ENCODE assay signal across 18 cellular contexts in the genomic region with DNA sequence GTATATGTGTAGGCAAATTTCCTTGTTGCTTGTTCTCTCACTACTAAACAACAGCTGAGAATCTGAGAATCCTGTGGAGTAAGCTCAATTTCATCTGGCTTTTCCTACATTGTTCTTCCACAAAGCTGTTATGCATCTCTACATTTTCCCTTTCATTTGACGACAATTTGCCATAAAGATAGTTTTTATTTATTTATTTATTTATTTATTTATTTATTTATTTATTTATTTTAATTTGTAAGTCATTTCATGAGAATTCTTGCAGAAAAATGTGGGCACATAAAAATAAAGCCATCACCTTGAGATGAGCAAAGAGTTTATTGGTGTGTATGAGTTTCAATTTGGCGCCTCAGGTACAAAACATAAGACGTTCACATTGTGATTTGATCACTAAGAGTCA.
DNase-seq lines count a peak whose midpoint lies in the region; ATAC-seq and TF ChIP-seq lines count a peak whose summit lies in the region.
"Had no signal": no experiment of that assay in that cellular context is flagged by ENCODE, and none has a peak within 500 bp of the region (broad histone marks: within the 10 kb centered on the region; RNA-seq: fewer than 3 reads in every experiment).

No MANE protein-coding gene starts in this region.

- no peak overlapping the region for H3K27ac Mint-ChIP-seq in GM23338
- H3K27ac Mint-ChIP-seq: B cell; CD4-positive, alpha-beta T cell; CD8-positive, alpha-beta T cell had no signal

- H2AFZ ChIP-seq in GM23338, result no peak overlapping the region

- H3K9me3 Mint-ChIP-seq in GM23338, result peaks cover 88% of the 10 kb centered on the region

- no peak overlapping the region for H3K9ac ChIP-seq in HUES64 (ENCODE audit: low read depth, low read length)
- H3K9ac ChIP-seq: BLaER1 treated with 17β-estradiol and CSF1 and Interleukin-3, amounts not matched to agents 10 nM and 100 nM had no signal

- no peaks in the 10 kb centered on the region for H4K20me1 ChIP-seq in GM23338 (replicated peaks; ENCODE audit: insufficient read depth)
- H4K20me1 ChIP-seq: BLaER1 treated with 17β-estradiol and CSF1 and Interleukin-3, amounts not matched to agents 10 nM and 100 nM had no signal

- no peak overlapping the region for H3K4me3 ChIP-seq in GM23338
- H3K4me3 ChIP-seq in HEK293 (ENCODE audit: low read depth, low read length), result no peak overlapping the region
- no peak overlapping the region for H3K4me3 ChIP-seq in HUES64 (ENCODE audit: low read length)
- H3K4me3 ChIP-seq: BLaER1 treated with 17β-estradiol and CSF1 and Interleukin-3, amounts not matched to agents 10 nM and 100 nM had no signal

- DNase-seq in GM23338 (ENCODE audit: low spot score) (no peak), NCI-H1417 treated with DMSO at 0.1 percent for 48 hours (lab: John Stamatoyannopoulos, UW) (no peak)
- DNase-seq: 8988T; AML-193; Caco-2; Calu3; CD4-positive, alpha-beta T cell; CD8-positive, alpha-beta T cell; DMS79 treated with DMSO at 0.1 percent for 48 hours; GF-D8 had no signal

- ATAC-seq in GM23338 (no peak), HG03432 (IDR thresholded peaks at IDR 0.05; ENCODE audit: unreplicated experiment) (no peak), SK-N-SH treated with all-trans-retinoic acid at 6 μM for 48 hours (no peak), GM21619 (IDR thresholded peaks at IDR 0.05; ENCODE audit: unreplicated experiment) (no peak)
- ATAC-seq: CD8-positive, alpha-beta T cell had no signal

- CTCF ChIA-PET in HEK293 (lab: Yijun Ruan, JAX), result interaction anchor here (0.6 kb wide), 1 partner anchor 1069 kb away, joined by 3 read pairs; no protein-coding TSS in a partner anchor

- no peak overlapping the region for H3K4me3 Mint-ChIP-seq in GM23338
- H3K4me3 Mint-ChIP-seq: B cell; CD4-positive, alpha-beta T cell; CD8-positive, alpha-beta T cell had no signal

- no peak for TF ChIP-seq CTCF in GM23338 (conservative IDR thresholded peaks at IDR 0.05; ENCODE audit: low read depth in 2 of 2)
- TF ChIP-seq CTCF in HEK293 (tag by site-specific recombination; IDR thresholded peaks at IDR 0.05), result no peak

- H3K27me3 ChIP-seq in GM23338 (ENCODE audit: insufficient read depth) (no peaks in the 10 kb centered on the region), HUES64 (ENCODE audit: insufficient read depth, low read length) (no peaks in the 10 kb centered on the region)
- H3K27me3 ChIP-seq: BLaER1 treated with 17β-estradiol and CSF1 and Interleukin-3, amounts not matched to agents 10 nM and 100 nM had no signal

- POLR2A ChIA-PET in HEK293 (lab: Yijun Ruan, JAX), result no interaction called here

- H3K36me3 ChIP-seq in GM23338 (ENCODE audit: insufficient read depth) (no peaks in the 10 kb centered on the region), HEK293 (ENCODE audit: control insufficient read depth in 2 of 2, insufficient read depth in 1 of 2, low read length in 2 of 2) (no peaks in the 10 kb centered on the region), HUES64 (ENCODE audit: insufficient read depth, low read length) (no peaks in the 10 kb centered on the region)
- H3K36me3 ChIP-seq: BLaER1 treated with 17β-estradiol and CSF1 and Interleukin-3, amounts not matched to agents 10 nM and 100 nM had no signal

- no peaks in the 10 kb centered on the region; the same call in 2 of the 3 replicates for H3K4me1 Mint-ChIP-seq in GM23338
- H3K4me1 Mint-ChIP-seq: B cell had no signal

- no peaks in the 10 kb centered on the region for H3K79me2 ChIP-seq in GM23338 (replicated peaks; ENCODE audit: insufficient read depth)

- no peaks in the 10 kb centered on the region for H3K9me3 ChIP-seq in HEK293 (ENCODE audit: control insufficient read depth, insufficient read depth, low read depth, low read length)
- H3K9me3 ChIP-seq in HUES64 (ENCODE audit: insufficient read depth, low read depth, low read length), result no peaks in the 10 kb centered on the region
- H3K9me3 ChIP-seq: BLaER1 treated with 17β-estradiol and CSF1 and Interleukin-3, amounts not matched to agents 10 nM and 100 nM; Caco-2 had no signal

- WGBS in HUES64, result 96% methylated on average over 2 of the region's 3 CpGs

- no peaks in the 10 kb centered on the region for H3K9me2 ChIP-seq in GM23338 (ENCODE audit: insufficient read depth)

- H3K4me1 ChIP-seq in GM23338 (ENCODE audit: insufficient read depth) (peaks cover 37% of the 10 kb centered on the region), HEK293 (ENCODE audit: control insufficient read depth, insufficient read depth, low read length) (no peaks in the 10 kb centered on the region), HUES64 (ENCODE audit: insufficient read depth, low read length) (peaks cover 38% of the 10 kb centered on the region)
- H3K4me1 ChIP-seq: Caco-2 had no signal

- no peaks in the 10 kb centered on the region for H3K27me3 Mint-ChIP-seq in GM23338 (ENCODE audit: insufficient read depth, low read depth, poor library complexity)
- H3K27me3 Mint-ChIP-seq: B cell; CD4-positive, alpha-beta T cell had no signal

- peaks cover 11% of the 10 kb centered on the region; the same call in 2 of the 3 replicates for H3K36me3 Mint-ChIP-seq in GM23338 (ENCODE audit: low read depth)
- H3K36me3 Mint-ChIP-seq: CD8-positive, alpha-beta T cell had no signal

- peak overlapping the region; percentile 43; the same call in 1 of the 2 replicates for H3K27ac ChIP-seq in GM23338 (ENCODE audit: low read depth)
- no peak overlapping the region for H3K27ac ChIP-seq in HEK293 (ENCODE audit: extremely low read depth, low read depth, low read length)
- H3K27ac ChIP-seq in HUES64 (ENCODE audit: low read depth, low read length), result peak overlapping the region; percentile 56; the same call in 1 of the 2 replicates
- H3K27ac ChIP-seq: BLaER1 treated with 17β-estradiol and CSF1 and Interleukin-3, amounts not matched to agents 10 nM and 100 nM; C4-2B had no signal

- H3F3A ChIP-seq in GM23338 (replicated peaks; ENCODE audit: low read depth), result no peaks in the 10 kb centered on the region

- H3K4me2 ChIP-seq in GM23338, result 0 out of 2 replicates have a peak overlapping the region, but pooled peaks have one; percentile 4
- H3K4me2 ChIP-seq: BLaER1 treated with 17β-estradiol and CSF1 and Interleukin-3, amounts not matched to agents 10 nM and 100 nM had no signal

TF ChIP-seq in GM23338, 12 proteins besides CTCF, POLR2A, EP300 and RAD21 (continues in another document):
- TF ChIP-seq EZH2phosphoT487 (IDR thresholded peaks at IDR 0.05; ENCODE audit: unreplicated experiment), result no peak

TF ChIP-seq in HEK293, 187 proteins besides CTCF, POLR2A, EP300 and RAD21 (continues in another document):
- TF ChIP-seq ZBTB17 (tag by site-specific recombination; IDR thresholded peaks at IDR 0.05) (no peak), ZEB2 (tag by site-specific recombination; IDR thresholded peaks at IDR 0.05) (no peak)
- TF ChIP-seq, protein P1, sequence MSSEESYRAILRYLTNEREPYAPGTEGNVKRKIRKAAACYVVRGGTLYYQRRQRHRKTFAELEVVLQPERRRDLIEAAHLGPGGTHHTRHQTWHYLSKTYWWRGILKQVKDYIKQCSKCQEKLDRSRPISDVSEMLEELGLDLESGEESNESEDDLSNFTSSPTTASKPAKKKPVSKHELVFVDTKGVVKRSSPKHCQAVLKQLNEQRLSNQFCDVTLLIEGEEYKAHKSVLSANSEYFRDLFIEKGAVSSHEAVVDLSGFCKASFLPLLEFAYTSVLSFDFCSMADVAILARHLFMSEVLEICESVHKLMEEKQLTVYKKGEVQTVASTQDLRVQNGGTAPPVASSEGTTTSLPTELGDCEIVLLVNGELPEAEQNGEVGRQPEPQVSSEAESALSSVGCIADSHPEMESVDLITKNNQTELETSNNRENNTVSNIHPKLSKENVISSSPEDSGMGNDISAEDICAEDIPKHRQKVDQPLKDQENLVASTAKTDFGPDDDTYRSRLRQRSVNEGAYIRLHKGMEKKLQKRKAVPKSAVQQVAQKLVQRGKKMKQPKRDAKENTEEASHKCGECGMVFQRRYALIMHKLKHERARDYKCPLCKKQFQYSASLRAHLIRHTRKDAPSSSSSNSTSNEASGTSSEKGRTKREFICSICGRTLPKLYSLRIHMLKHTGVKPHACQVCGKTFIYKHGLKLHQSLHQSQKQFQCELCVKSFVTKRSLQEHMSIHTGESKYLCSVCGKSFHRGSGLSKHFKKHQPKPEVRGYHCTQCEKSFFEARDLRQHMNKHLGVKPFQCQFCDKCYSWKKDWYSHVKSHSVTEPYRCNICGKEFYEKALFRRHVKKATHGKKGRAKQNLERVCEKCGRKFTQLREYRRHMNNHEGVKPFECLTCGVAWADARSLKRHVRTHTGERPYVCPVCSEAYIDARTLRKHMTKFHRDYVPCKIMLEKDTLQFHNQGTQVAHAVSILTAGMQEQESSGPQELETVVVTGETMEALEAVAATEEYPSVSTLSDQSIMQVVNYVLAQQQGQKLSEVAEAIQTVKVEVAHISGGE (tag by site-specific recombination; conservative IDR thresholded peaks at IDR 0.05; ENCODE audit: low read depth), result peak; percentile 53; the same call in 1 of the 2 replicates

TF ChIP-seq in SK-N-SH treated with all-trans-retinoic acid at 6 μM for 48 hours, 23 proteins besides CTCF, POLR2A, EP300 and RAD21 (continues in another document):
- TF ChIP-seq, protein P2, sequence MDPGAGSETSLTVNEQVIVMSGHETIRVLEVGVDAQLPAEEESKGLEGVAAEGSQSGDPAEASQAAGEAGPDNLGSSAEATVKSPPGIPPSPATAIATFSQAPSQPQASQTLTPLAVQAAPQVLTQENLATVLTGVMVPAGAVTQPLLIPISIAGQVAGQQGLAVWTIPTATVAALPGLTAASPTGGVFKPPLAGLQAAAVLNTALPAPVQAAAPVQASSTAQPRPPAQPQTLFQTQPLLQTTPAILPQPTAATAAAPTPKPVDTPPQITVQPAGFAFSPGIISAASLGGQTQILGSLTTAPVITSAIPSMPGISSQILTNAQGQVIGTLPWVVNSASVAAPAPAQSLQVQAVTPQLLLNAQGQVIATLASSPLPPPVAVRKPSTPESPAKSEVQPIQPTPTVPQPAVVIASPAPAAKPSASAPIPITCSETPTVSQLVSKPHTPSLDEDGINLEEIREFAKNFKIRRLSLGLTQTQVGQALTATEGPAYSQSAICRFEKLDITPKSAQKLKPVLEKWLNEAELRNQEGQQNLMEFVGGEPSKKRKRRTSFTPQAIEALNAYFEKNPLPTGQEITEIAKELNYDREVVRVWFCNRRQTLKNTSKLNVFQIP (CRISPR knock-in tag; IDR thresholded peaks at IDR 0.05; ENCODE audit: borderline replicate concordance, low read depth), result no peak
- TF ChIP-seq ZFP30 (CRISPR knock-in tag; IDR thresholded peaks at IDR 0.05) (no peak), ARNTL (CRISPR knock-in tag; IDR thresholded peaks at IDR 0.05; ENCODE audit: borderline replicate concordance, low read depth) (no peak), ZFP3 (CRISPR knock-in tag; IDR thresholded peaks at IDR 0.05) (no peak)
